In the genomic region with DNA sequence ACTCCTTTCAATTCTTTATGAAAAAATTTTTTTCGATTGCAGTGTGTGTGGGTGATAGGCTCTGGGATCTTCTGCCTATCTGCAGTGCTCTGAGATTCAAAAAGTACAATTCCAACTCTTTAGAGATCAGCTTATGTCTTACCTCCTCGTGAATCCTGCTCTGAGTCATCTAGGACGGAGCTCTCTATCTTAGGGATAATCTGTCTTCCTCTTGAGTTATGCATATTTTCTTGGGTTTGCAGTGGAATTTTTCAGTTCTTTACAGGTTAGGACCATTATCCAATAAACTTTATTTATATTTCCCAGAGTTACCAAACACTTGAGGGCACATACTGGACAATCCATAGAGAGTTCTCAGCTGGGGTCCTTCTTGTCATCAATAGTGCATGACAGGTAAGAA, we compare ENCODE assay signal across 35 cellular contexts.
"Had no signal": no experiment of that assay in that cellular context is flagged by ENCODE, and none has a peak within 500 bp of the region (broad histone marks: within the 10 kb centered on the region; RNA-seq: fewer than 3 reads in every experiment).

No MANE protein-coding gene starts in this region.

- H3K27me3 ChIP-seq: MG63 had no signal

- DNase-seq: Kasumi-1, MG63, MM.1S, MV-4-11, NCI-H1048, NCI-H1092, NCI-H1092 treated with DMSO at 0.1 percent for 48 hours, NCI-H1105, NCI-H1105 treated with DMSO at 0.1 percent for 48 hours, NCI-H1417, NCI-H1417 treated with DMSO at 0.1 percent for 48 hours, NCI-H1436, NCI-H1436 treated with DMSO at 0.1 percent for 48 hours, NCI-H146, NCI-H1694, NCI-H1694 treated with DMSO at 0.1 percent for 48 hours, NCI-H187, NCI-H187 treated with DMSO at 0.1 percent for 48 hours, NCI-H1930, NCI-H2029, NCI-H2029 treated with DMSO at 0.1 percent for 48 hours, NCI-H2081, NCI-H2081 treated with DMSO at 0.1 percent for 48 hours, NCI-H2107, NCI-H2171, NCI-H2171 treated with DMSO at 0.1 percent for 48 hours, NCI-H2227 treated with DMSO at 0.1 percent for 48 hours, NCI-H226, NCI-H345, NCI-H446, NCI-H446 treated with DMSO at 0.1 percent for 48 hours, NCI-H510A, NCI-H510A treated with DMSO at 0.1 percent for 48 hours, NCI-H524, NCI-H524 treated with DMSO at 0.1 percent for 48 hours had no signal

- H3K4me3 ChIP-seq: MG63 had no signal

- H3K36me3 ChIP-seq: MG63 had no signal

- H3K9me3 ChIP-seq: MG63 had no signal
